Comparison of ENCODE assay signal across 8 cellular contexts in genomic region chr7:1159933-1160664, GRCh38. TPM values are rescaled to one million over a fixed set of nuclear protein-coding genes. Genes with fewer than 3 reads are reported as not detected.
DNase-seq lines count a peak whose midpoint lies in the region; FAIRE-seq and TF ChIP-seq lines count a peak whose summit lies in the region.

TSS of gene ZFAND2A (minus strand) at chr7:1160196. CDS start at chr7:1158212, 1,984 bp downstream.

- peaks cover 33 to 35% of the 10 kb centered on the region in 2 experiments for H3K4me1 ChIP-seq in neutrophil (ENCODE audit: control insufficient read depth in 1 of 2, insufficient read depth in 1 of 2, low read depth in 1 of 2, low read length in 1 of 2)

- H3K27ac ChIP-seq in neutrophil = peak within 1 kb of the TSS; percentile 93

- TF ChIP-seq POLR2A in NB4 (IDR thresholded peaks at IDR 0.05; ENCODE audit: extremely low read depth, insufficient read length) = peak; percentile 91

- DNase-seq in GM04504 (ENCODE audit: low read depth) = peak; percentile 92
- peak; percentile 98 for DNase-seq in HFFc6
- peak; percentile 100 for DNase-seq in NB4 (ENCODE audit: low read depth)
- DNase-seq in SK-N-DZ (ENCODE audit: low spot score) = peak; percentile 97
- DNase-seq in activated naive CD4-positive, alpha-beta T cell treated with anti-CD3 and anti-CD28 coated beads for 36 hours = peak; percentile 99
- DNase-seq in frontal cortex (ENCODE audit: low spot score in 2 of 2) = peak; percentile 99

- peak within 1 kb of the TSS; percentile 87 for H3K27ac Mint-ChIP-seq in HFFc6
- peak within 1 kb of the TSS; percentile 78 for H3K27ac Mint-ChIP-seq in activated naive CD4-positive, alpha-beta T cell treated with anti-CD3 and anti-CD28 coated beads for 36 hours

- intact Hi-C loops in activated naive CD4-positive, alpha-beta T cell treated with anti-CD3 and anti-CD28 coated beads for 36 hours (cut with micrococcal nuclease) = loop anchor here (1.0 to 10.0 kb wide), 4 partner anchors 10 to 345 kb away; partner anchors contain the start of gene GET4

- H3K9me3 Mint-ChIP-seq in HFFc6 = no peaks in the 10 kb centered on the region
- H3K9me3 Mint-ChIP-seq in activated naive CD4-positive, alpha-beta T cell treated with anti-CD3 and anti-CD28 coated beads for 36 hours = no peaks in the 10 kb centered on the region

- peaks cover 24% of the 10 kb centered on the region for H3K36me3 Mint-ChIP-seq in HFFc6 (ENCODE audit: low read depth)
- peaks cover 8% of the 10 kb centered on the region for H3K36me3 Mint-ChIP-seq in activated naive CD4-positive, alpha-beta T cell treated with anti-CD3 and anti-CD28 coated beads for 36 hours (ENCODE audit: low read depth)

- H3K9me3 ChIP-seq in neutrophil = no peaks in the 10 kb centered on the region

- H3K4me1 Mint-ChIP-seq in HFFc6 (ENCODE audit: low read depth) = peaks cover 34% of the 10 kb centered on the region
- H3K4me1 Mint-ChIP-seq in activated naive CD4-positive, alpha-beta T cell treated with anti-CD3 and anti-CD28 coated beads for 36 hours (ENCODE audit: low read depth) = peaks cover 29% of the 10 kb centered on the region

- H3K4me3 ChIP-seq in NB4 (ENCODE audit: low read depth, low read length) (peak within 1 kb of the TSS; percentile 98), neutrophil (ENCODE audit: low read depth in 1 of 2, low read length in 1 of 2) (peak within 1 kb of the TSS; percentile 72 to 90)

- TF ChIP-seq CTCF in HFFc6 (IDR thresholded peaks at IDR 0.05) (no peak), NB4 (IDR thresholded peaks at IDR 0.05; ENCODE audit: low read depth, low read length) (no peak), neutrophil (IDR thresholded peaks at IDR 0.05) (peak; percentile 49), subcutaneous adipose tissue (IDR thresholded peaks at IDR 0.05; ENCODE audit: low read depth) (no peak)

- FAIRE-seq in frontal cortex (lab: Jason Lieb, UNC) = no peak

- peak within 1 kb of the TSS; percentile 97 for H3K4me3 Mint-ChIP-seq in HFFc6
- peak within 1 kb of the TSS; percentile 86 for H3K4me3 Mint-ChIP-seq in activated naive CD4-positive, alpha-beta T cell treated with anti-CD3 and anti-CD28 coated beads for 36 hours

- peaks cover 3% of the 10 kb centered on the region for H3K27me3 Mint-ChIP-seq in HFFc6 (ENCODE audit: insufficient read depth)
- H3K27me3 Mint-ChIP-seq in activated naive CD4-positive, alpha-beta T cell treated with anti-CD3 and anti-CD28 coated beads for 36 hours (ENCODE audit: low read depth) = no peaks in the 10 kb centered on the region

- no peaks in the 10 kb centered on the region for H3K27me3 ChIP-seq in neutrophil

- CTCF ChIA-PET in activated naive CD4-positive, alpha-beta T cell treated with anti-CD3 and anti-CD28 coated beads for 36 hours (lab: Charles Lee) = interaction anchor here (0.8 to 1.8 kb wide), 3 partner anchors 9 to 22 kb away, joined by 3 to 7 read pairs (median 4); no protein-coding TSS in a partner anchor

- H3K36me3 ChIP-seq in neutrophil = peaks cover 30% of the 10 kb centered on the region

RNA-seq across cellular contexts. Expression of gene ZFAND2A, which starts in this region (rescaled TPM):
- total RNA-seq in HFFc6 (2021; fragmentation: NEBNext Ultra II Directional; extraction: Animal tissue kit (Norgen Biotek cat#: 25700)) = 10 to 100 TPM; 14.3 to 20.8 (median 18.0) TPM
- polyA plus RNA-seq in SK-N-DZ (2014; cell fraction: cytosol; rRNA removed) = 19.3 and 25.0 TPM in 2 replicates
- 16.4 and 26.1 TPM in 2 replicates for polyA plus RNA-seq in SK-N-DZ (2014; cell fraction: nucleus; rRNA removed)
- 10 to 100 TPM; 19.1 to 20.7 TPM for total RNA-seq in activated naive CD4-positive, alpha-beta T cell treated with anti-CD3 and anti-CD28 coated beads for 36 hours
- total RNA-seq in frontal cortex (15.1 TPM), subcutaneous adipose tissue (10 to 100 TPM; 23.9 to 29.2 (median 26.7) TPM)

Comparison
In these comparisons a context has a peak if more than half of its experiments do, and no peak if none do; other contexts are left out.
1. Peak in every context shown above with its lines: DNase-seq, H3K4me3 ChIP-seq and H3K27ac ChIP-seq.